15 cellular contexts compared by ENCODE assay signal in genomic region chr16:65725156-65725845, GRCh38.
A peak's percentile ranks its signal among the peaks of the same experiment; 100 is the strongest.
DNase-seq lines count a peak whose midpoint lies in the region; TF ChIP-seq lines count a peak whose summit lies in the region.
"Had no signal": no experiment of that assay in that cellular context is flagged by ENCODE, and none has a peak within 500 bp of the region (broad histone marks: within the 10 kb centered on the region; RNA-seq: fewer than 3 reads in every experiment).

No MANE protein-coding gene starts in this region.

- 0 out of 2 replicates have a peak, but pooled peaks cover 6% of the 10 kb centered on the region for H3F3A ChIP-seq in GM23248 (ENCODE audit: insufficient read depth)

- POLR2A ChIA-PET in RWPE1 (lab: Yijun Ruan, JAX; ENCODE audit: low non-redundant PET) = no interaction called here

- no peak overlapping the region for H3K27ac ChIP-seq in GM23248
- no peak overlapping the region for H3K27ac ChIP-seq in RWPE1

- DNase-seq in GM23248 (peak; percentile 28), NOMO-1 treated with dmso at 0.1 percent for 144 hours (lab: John Stamatoyannopoulos, UW; ENCODE audit: unreplicated experiment) (peak; percentile 66), astrocyte of the hippocampus (ENCODE audit: low read depth, low spot score) (peak; percentile 29), pons (ENCODE audit: low spot score) (peak; percentile 32), RWPE1 (ENCODE audit: low spot score) (no peak), dedifferentiated amniotic fluid mesenchymal stem cell (ENCODE audit: extremely low spot score) (no peak), GM20000 (ENCODE audit: low spot score) (no peak), NCI-H524 treated with DMSO at 0.1 percent for 48 hours (lab: John Stamatoyannopoulos, UW) (no peak)
- DNase-seq: activated T-cell treated with anti-CD3 and anti-CD28 coated beads, Interleukin-2, amount 50 U/mL, for 4 hours; cerebellar nuclear complex; DMS79 treated with DMSO at 0.1 percent for 48 hours; immature natural killer cell; KBM-7; NCI-H187 treated with DMSO at 0.1 percent for 48 hours; stimulated activated naive B cell treated with anti-CD40 and anti-IgM and Interleukin-4, amounts not matched to agents 10 μg/mL and 1 μg/mL and 100 μg/mL, for 72 hours had no signal

- TF ChIP-seq CTCF in RWPE1 (conservative IDR thresholded peaks at IDR 0.05; ENCODE audit: low read depth) (no peak), GM20000 (IDR thresholded peaks at IDR 0.05; ENCODE audit: extremely low read depth, missing control alignments) (no peak)

- no peaks in the 10 kb centered on the region for H4K20me1 ChIP-seq in GM23248 (ENCODE audit: insufficient read depth)

- 44 to 52% methylated on average over 5 of the region's 5 CpGs for WGBS in GM23248 (ENCODE audit: low coverage in 1 of 2, low lambda C conversion rate in 2 of 2, missing lambda C conversion rate in 2 of 2), 2 experiments

- no peak overlapping the region for H2AFZ ChIP-seq in GM23248

- H3K4me2 ChIP-seq in GM23248 (ENCODE audit: unreplicated experiment) = peak overlapping the region; percentile 7

- no peak overlapping the region for H3K4me3 ChIP-seq in GM23248

- no peaks in the 10 kb centered on the region for H3K27me3 ChIP-seq in GM23248 (replicated peaks; ENCODE audit: insufficient read depth)

- CTCF ChIA-PET in RWPE1 (lab: Yijun Ruan, JAX) = no interaction called here

- no peaks in the 10 kb centered on the region for H3K9me2 ChIP-seq in GM23248 (ENCODE audit: insufficient read depth)

- no peaks in the 10 kb centered on the region for H3K36me3 ChIP-seq in GM23248 (ENCODE audit: low read depth)

- H3K9ac ChIP-seq in GM23248 = no peak overlapping the region

- no peaks in the 10 kb centered on the region for H3K79me2 ChIP-seq in GM23248 (ENCODE audit: insufficient read depth)

- in situ Hi-C loops in GM23248 (cut with MboI) = no loop called here

- H3K9me3 ChIP-seq in GM23248 (ENCODE audit: low read depth) = no peaks in the 10 kb centered on the region

- H3K4me1 ChIP-seq in GM23248 (ENCODE audit: insufficient read depth) = peaks cover 7% of the 10 kb centered on the region

Comparison
In these comparisons a context has a peak if more than half of its experiments do, and no peak if none do; other contexts are left out.
1. DNase-seq: peak in GM23248 (single experiment), NOMO-1 treated with dmso at 0.1 percent for 144 hours (single experiment), astrocyte of the hippocampus (single experiment) and pons (single experiment); none in RWPE1 (single experiment), dedifferentiated amniotic fluid mesenchymal stem cell (single experiment), GM20000 (single experiment) and NCI-H524 treated with DMSO at 0.1 percent for 48 hours (single experiment).